In genomic region chr7:1063361-1063760, GRCh38 we compare ENCODE assay signal across 1 cellular context.
TF ChIP-seq lines count a peak whose summit lies in the region.

No MANE protein-coding gene starts in this region.

TF ChIP-seq in WTC11, 78 proteins besides CTCF, POLR2A, EP300 and RAD21 (continued from another document):
- TF ChIP-seq ATF6 (CRISPR knock-in tag; IDR thresholded peaks at IDR 0.05) (no peak), IRF2 (CRISPR knock-in tag; IDR thresholded peaks at IDR 0.05; ENCODE audit: borderline replicate concordance, low read depth) (no peak), ZNF138 (CRISPR knock-in tag; conservative IDR thresholded peaks at IDR 0.05) (no peak), ZNF121 (CRISPR knock-in tag; IDR thresholded peaks at IDR 0.05) (no peak)
TF ChIP-seq in WTC11: peak in this region for 0.
